ENCODE assay signal across 8 cellular contexts in genomic region chr2:103959174-103960125, GRCh38.
A peak's percentile ranks its signal among the peaks of the same experiment; 100 is the strongest.
DNase-seq lines count a peak whose midpoint lies in the region; ATAC-seq and TF ChIP-seq lines count a peak whose summit lies in the region.

No MANE protein-coding gene starts in this region.

- TF ChIP-seq CTCF in chondrocyte (IDR thresholded peaks at IDR 0.05) (peak; percentile 94), spleen (IDR thresholded peaks at IDR 0.05 in 8 of 11, conservative IDR thresholded peaks at IDR 0.05 in 3 of 11) (peak in 4 of 11 experiments; percentile 11 to 25 (median 18))

- peaks cover 26% of the 10 kb centered on the region for H3K4me1 ChIP-seq in neuron (ENCODE audit: insufficient read depth, low read length)
- H3K4me1 ChIP-seq in spleen: no peaks in the 10 kb centered on the region

- H3K9me3 ChIP-seq in neuron (ENCODE audit: low read length) (no peaks in the 10 kb centered on the region), spleen (no peaks in the 10 kb centered on the region)

- H3K27ac ChIP-seq in spleen: no peak overlapping the region

- no peaks in the 10 kb centered on the region for H3K9me3 Mint-ChIP-seq in chondrocyte (ENCODE audit: low read depth)

- H3K27me3 Mint-ChIP-seq in chondrocyte (ENCODE audit: low read depth): peaks cover 13% of the 10 kb centered on the region

- 34 to 42% (median 39%) methylated on average over 9 of the region's 9 CpGs for whole genome bisulfite sequencing in spleen, 5 donors

- H3K4me3 ChIP-seq in H7 (ENCODE audit: insufficient read depth, low read depth, low read length): no peak overlapping the region
- no peak overlapping the region for H3K4me3 ChIP-seq in neuron (ENCODE audit: low read length)
- no peak overlapping the region for H3K4me3 ChIP-seq in spleen

- peak overlapping the region; percentile 1 for H2AFZ ChIP-seq in neuron (ENCODE audit: low read depth, low read length)

- DNase-seq in DMS114 treated with DMSO at 0.1 percent for 48 hours (lab: John Stamatoyannopoulos, UW; ENCODE audit: unreplicated experiment) (peak; percentile 1), H7 (peak; percentile 32), NCI-H510A (lab: John Stamatoyannopoulos, UW) (peak; percentile 6), chondrocyte (ENCODE audit: low spot score) (no peak), spleen (no peak), NOMO-1 treated with DMSO at 0.1 percent for 48 hours (lab: John Stamatoyannopoulos, UW; ENCODE audit: unreplicated experiment) (no peak)

- intact Hi-C loops in spleen (cut with DNase I; ENCODE audit: low total_unique reads): no loop called here

- no peaks in the 10 kb centered on the region for H3K36me3 ChIP-seq in H7 (replicated peaks; ENCODE audit: control insufficient read depth, insufficient read depth, low read length)
- no peaks in the 10 kb centered on the region for H3K36me3 ChIP-seq in neuron (ENCODE audit: insufficient read depth, low read length)
- H3K36me3 ChIP-seq in spleen: no peaks in the 10 kb centered on the region

- H3K27me3 ChIP-seq in H7 (ENCODE audit: control insufficient read depth, insufficient read depth, low read length): no peaks in the 10 kb centered on the region
- H3K27me3 ChIP-seq in neuron (ENCODE audit: insufficient read depth, low read length): no peaks in the 10 kb centered on the region
- H3K27me3 ChIP-seq in spleen (replicated peaks in 1 of 7): no peaks in the 10 kb centered on the region

- no peak overlapping the region for H3K4me3 Mint-ChIP-seq in chondrocyte (ENCODE audit: unreplicated experiment)

- TF ChIP-seq POLR2A in spleen (IDR thresholded peaks at IDR 0.05): no peak

- no peaks in the 10 kb centered on the region for H3K36me3 Mint-ChIP-seq in chondrocyte (ENCODE audit: low read depth)

- no peak overlapping the region for H3K27ac Mint-ChIP-seq in chondrocyte (ENCODE audit: unreplicated experiment)

- ATAC-seq in GM19467 (IDR thresholded peaks at IDR 0.05; ENCODE audit: unreplicated experiment): no peak

- H3K4me1 Mint-ChIP-seq in chondrocyte (ENCODE audit: low read depth): no peaks in the 10 kb centered on the region

Comparison
In these comparisons a context has a peak if more than half of its experiments do, and no peak if none do; other contexts are left out.
1. DNase-seq: peak in DMS114 treated with DMSO at 0.1 percent for 48 hours (single experiment), H7 (single experiment) and NCI-H510A (single experiment); none in chondrocyte (single experiment), spleen (single experiment) and NOMO-1 treated with DMSO at 0.1 percent for 48 hours (single experiment).